8 cellular contexts compared by ENCODE assay signal in genomic region chr6:28399370-28400121, GRCh38. TPM values are rescaled to one million over a fixed set of nuclear protein-coding genes. Genes with fewer than 3 reads are reported as not detected.
DNase-seq lines count a peak whose midpoint lies in the region; ATAC-seq and TF ChIP-seq lines count a peak whose summit lies in the region.

ZSCAN12 (minus strand) TSS chr6:28399747; CDS start chr6:28398405, 1,342 bp downstream.

- DNase-seq in AG08396 (ENCODE audit: low spot score): peak; percentile 76
- DNase-seq in NCI-H748 (lab: John Stamatoyannopoulos, UW; ENCODE audit: unreplicated experiment): peak; percentile 97
- peak; percentile 62 to 79 (median 71) for DNase-seq in activated CD8-positive, alpha-beta memory T cell treated with anti-CD3 and anti-CD28 coated beads for 48 hours (ENCODE audit: low read depth in 2 of 3, low spot score in 2 of 3)
- DNase-seq in endodermal cell: peak; percentile 95
- DNase-seq in mesenteric fat pad (ENCODE audit: low spot score): peak; percentile 92
- peak; percentile 70 for DNase-seq in stimulated activated CD8-positive, alpha-beta memory T cell treated with anti-CD3 and anti-CD28 coated beads, Interleukin-12 subunit alpha, Interleukin-12 subunit beta, amount 100 ng/mL, for 4 hours (ENCODE audit: low read depth)

- peaks cover 34% of the 10 kb centered on the region for H3K36me3 ChIP-seq in endodermal cell (ENCODE audit: control insufficient read depth, insufficient read depth, low read length)

- peaks cover 13% of the 10 kb centered on the region for H3K27me3 ChIP-seq in endodermal cell (ENCODE audit: control insufficient read depth, insufficient read depth, low read length, poor library complexity, severe bottlenecking)

- peak within 1 kb of the TSS; percentile 73 for H3K9ac ChIP-seq in endodermal cell (ENCODE audit: extremely low read depth, low read length, poor library complexity, severe bottlenecking)

- no peaks in the 10 kb centered on the region for H3K4me1 ChIP-seq in endodermal cell (ENCODE audit: control insufficient read depth, insufficient read depth, low read length)

- peaks cover 28% of the 10 kb centered on the region for H3K27me3 Mint-ChIP-seq in endodermal cell (ENCODE audit: insufficient read depth)

- TF ChIP-seq POLR2A in GM18951 (IDR thresholded peaks at IDR 0.05; ENCODE audit: extremely low read depth, insufficient read depth, insufficient read length): peak; percentile 85

- peak within 1 kb of the TSS; percentile 94 for H3K4me3 Mint-ChIP-seq in endodermal cell

- peak; percentile 83 for TF ChIP-seq CTCF in endodermal cell (conservative IDR thresholded peaks at IDR 0.05)

- in situ Hi-C loops in GM18951 (cut with MboI; ENCODE audit: low sequenced_read_pairs, unreplicated experiment): no loop called here

- peak; percentile 90 for ATAC-seq in HG03196 (IDR thresholded peaks at IDR 0.05; ENCODE audit: unreplicated experiment)

- peaks cover 34% of the 10 kb centered on the region for H3K36me3 Mint-ChIP-seq in endodermal cell (ENCODE audit: low read depth)

- H3K9me3 ChIP-seq in endodermal cell (ENCODE audit: control insufficient read depth, low read length): no peaks in the 10 kb centered on the region

- H3K4me3 ChIP-seq in endodermal cell (ENCODE audit: low read length): peak within 1 kb of the TSS; percentile 82

- WGBS in endodermal cell (ENCODE audit: insufficient coverage in 1 of 2, insufficient read length in 1 of 2), 2 experiments: 0 to 1% methylated on average over 25 to 46 of the region's 46 CpGs

- peaks cover 28% of the 10 kb centered on the region for H3K4me1 Mint-ChIP-seq in endodermal cell

- peak within 1 kb of the TSS; percentile 39 for H3K27ac ChIP-seq in endodermal cell (ENCODE audit: low read depth, low read length)

- H3K9me3 Mint-ChIP-seq in endodermal cell: no peaks in the 10 kb centered on the region

- H3K27ac Mint-ChIP-seq in endodermal cell: peak within 1 kb of the TSS; percentile 96

RNA-seq across cellular contexts. Expression of gene ZSCAN12, which starts in this region (rescaled TPM):
- total RNA-seq in endodermal cell (10 to 100 TPM; 10.5 to 12.8 TPM), mesenteric fat pad (3.5 TPM)
- 11.0 TPM for polyA plus RNA-seq in endodermal cell (2013, experiment 1 of 2)
- 9.4 TPM for polyA plus RNA-seq in endodermal cell (2013, experiment 2 of 2)

Comparison
In these comparisons a context has a peak if more than half of its experiments do, and no peak if none do; other contexts are left out.
1. Peak in every context shown above with its lines: DNase-seq, ATAC-seq, H3K4me3 ChIP-seq and H3K27ac ChIP-seq.